ENCODE assay signal across 34 cellular contexts in genomic region chr10:84241185-84241790, GRCh38. TPM values are rescaled to one million over a fixed set of nuclear protein-coding genes. Genes with fewer than 3 reads are reported as not detected.
"Had no signal": no experiment of that assay in that cellular context is flagged by ENCODE, and none has a peak within 500 bp of the region (broad histone marks: within the 10 kb centered on the region; RNA-seq: fewer than 3 reads in every experiment).

Gene LRIT1, minus strand, starts transcription at chr10:84241546. Its CDS starts 107 bp downstream, at chr10:84241439.

- H3K4me3 Mint-ChIP-seq: naive thymus-derived CD8-positive, alpha-beta T cell; nephron; neural crest cell; stimulated activated naive CD8-positive, alpha-beta T cell treated with anti-CD3 and anti-CD28 coated beads, Interleukin-15, Interleukin-2, amounts not matched to agents 100 ng/mL and 50 ng/mL, for 24 hours had no signal

- H3K27ac ChIP-seq: lower lobe of right lung, neutrophil, ovary, right atrium auricular region, right lobe of liver, suprapubic skin, thoracic aorta, tibial artery, uterus had no signal

- H3K4me3 ChIP-seq: lower lobe of right lung, ovary, right atrium auricular region, right lobe of liver, smooth muscle cell, suprapubic skin, thoracic aorta, tibial artery, uterus had no signal

- ATAC-seq: left cardiac atrium; left lobe of liver; lower lobe of right lung; naive thymus-derived CD8-positive, alpha-beta T cell; right lobe of liver had no signal

- H3K27ac Mint-ChIP-seq: naive thymus-derived CD8-positive, alpha-beta T cell; nephron; progenitor cell of endocrine pancreas; stimulated activated naive CD8-positive, alpha-beta T cell treated with anti-CD3 and anti-CD28 coated beads, Interleukin-15, Interleukin-2, amounts not matched to agents 100 ng/mL and 50 ng/mL, for 24 hours had no signal

- FAIRE-seq: keratinocyte had no signal

- DNase-seq: hippocampal formation; kidney glomerular epithelial cell; left cardiac atrium; lower lobe of right lung; mammary epithelial cell; mesenchymal stem cell; naive thymus-derived CD8-positive, alpha-beta T cell; ovary; right lobe of liver; stimulated activated CD4-positive, alpha-beta T cell treated with anti-CD3 and anti-CD28 coated beads, Interleukin-2, amount 100 ng/mL, for 24 hours; stimulated activated CD4-positive, alpha-beta T cell treated with anti-CD3 and anti-CD28 coated beads, Interleukin-4, amount 100 ng/mL, for 1 hour; stimulated activated naive CD4-positive, alpha-beta T cell; tibial artery; trophoblast cell; uterus had no signal

- H3K4me1 Mint-ChIP-seq: naive thymus-derived CD8-positive, alpha-beta T cell had no signal

- H3K36me3 Mint-ChIP-seq: naive thymus-derived CD8-positive, alpha-beta T cell had no signal

- H3K9me3 Mint-ChIP-seq: naive thymus-derived CD8-positive, alpha-beta T cell; nephron; neural crest cell; stimulated activated naive CD8-positive, alpha-beta T cell treated with anti-CD3 and anti-CD28 coated beads, Interleukin-15, Interleukin-2, amounts not matched to agents 100 ng/mL and 50 ng/mL, for 24 hours had no signal

RNA-seq across cellular contexts. Expression of gene LRIT1, which starts in this region (rescaled TPM):
- total RNA-seq: left cardiac atrium; left lobe of liver; liver; lower lobe of right lung; mammary epithelial cell; mucosa of gallbladder; naive thymus-derived CD8-positive, alpha-beta T cell; neural crest cell; omental fat pad; ovary; progenitor cell of endocrine pancreas; pulmonary artery endothelial cell; renal cortical epithelial cell; right atrium auricular region; right lobe of liver; skeletal muscle tissue; smooth muscle cell; subcutaneous adipose tissue; suprapubic skin; thoracic aorta; ureter; uterus had no signal
